Comparison of ENCODE assay signal across 21 cellular contexts in genomic region chr17:62919388-62919787, GRCh38. TPM values are rescaled to one million over a fixed set of nuclear protein-coding genes. Genes with fewer than 3 reads are reported as not detected.
DNase-seq lines count a peak whose midpoint lies in the region; ATAC-seq and TF ChIP-seq lines count a peak whose summit lies in the region.
"Had no signal": no experiment of that assay in that cellular context is flagged by ENCODE, and none has a peak within 500 bp of the region (broad histone marks: within the 10 kb centered on the region; RNA-seq: fewer than 3 reads in every experiment).

No MANE protein-coding gene starts in this region.

- intact Hi-C loops in PC-3 (cut with micrococcal nuclease): no loop called here
- intact Hi-C loops in sigmoid colon (cut with DNase I): loop anchor here (5.0 kb wide), 1 partner anchor 102 kb away; no protein-coding TSS in a partner anchor

- DNase-seq in ELR (ENCODE audit: low read depth) (peak; percentile 53), PC-3 (peak; percentile 53), choroid plexus epithelial cell (ENCODE audit: low read depth) (peak; percentile 60), mesothelial cell of epicardium (ENCODE audit: low spot score in 2 of 2, unreplicated experiment in 2 of 2) (no peak), pons (ENCODE audit: low spot score) (no peak), NCI-H510A treated with DMSO at 0.1 percent for 48 hours (lab: John Stamatoyannopoulos, UW) (no peak), sigmoid colon (no peak)
- DNase-seq: activated CD8-positive, alpha-beta T cell treated with anti-CD3 and anti-CD28 coated beads, Interleukin-2, amount 10 ng/mL, durations not matched to agents 7 days and 5 days; activated T-cell treated with anti-CD3 and anti-CD28 coated beads, Interleukin-2, amount 50 U/mL, for 72 hours; Calu3; foreskin keratinocyte; GOT3; left ventricle myocardium superior; NCI-H187 treated with DMSO at 0.1 percent for 48 hours; NCI-H446; ovary had no signal

- H3K9ac ChIP-seq in PC-3 (ENCODE audit: low read length): no peak overlapping the region

- no peaks in the 10 kb centered on the region for H3K9me2 ChIP-seq in PC-3 (replicated peaks; ENCODE audit: low read length)

- no peak overlapping the region for H3K4me3 Mint-ChIP-seq in mesothelial cell of epicardium
- H3K4me3 Mint-ChIP-seq: activated CD8-positive, alpha-beta T cell treated with anti-CD3 and anti-CD28 coated beads, Interleukin-2, amount 10 ng/mL, durations not matched to agents 7 days and 5 days; activated naive CD8-positive, alpha-beta T cell; activated T-cell treated with anti-CD3 and anti-CD28 coated beads, Interleukin-2, amount 50 U/mL, for 72 hours; central memory CD8-positive, alpha-beta T cell; WTC11 had no signal

- no peak for TF ChIP-seq CTCF in PC-3 (conservative IDR thresholded peaks at IDR 0.05; ENCODE audit: low read depth, low read length)
- no peak for TF ChIP-seq CTCF in choroid plexus epithelial cell (conservative IDR thresholded peaks at IDR 0.05; ENCODE audit: low read depth, low read length)
- no peak for TF ChIP-seq CTCF in mesothelial cell of epicardium (IDR thresholded peaks at IDR 0.05; ENCODE audit: unreplicated experiment)
- TF ChIP-seq CTCF in sigmoid colon (IDR thresholded peaks at IDR 0.05): no peak

- TF ChIP-seq EP300 in sigmoid colon (IDR thresholded peaks at IDR 0.05): no peak

- H3K9me3 Mint-ChIP-seq in mesothelial cell of epicardium: no peaks in the 10 kb centered on the region
- H3K9me3 Mint-ChIP-seq: activated T-cell treated with anti-CD3 and anti-CD28 coated beads, Interleukin-2, amount 50 U/mL, for 72 hours; central memory CD8-positive, alpha-beta T cell had no signal

- POLR2A ChIA-PET in PC-3 (lab: Charles Lee; ENCODE audit: unreplicated experiment): no interaction called here

- H3K9me3 ChIP-seq in PC-3 (ENCODE audit: low read length): no peaks in the 10 kb centered on the region
- H3K9me3 ChIP-seq in sigmoid colon: no peaks in the 10 kb centered on the region
- H3K9me3 ChIP-seq: ovary had no signal

- no peaks in the 10 kb centered on the region for H3K36me3 Mint-ChIP-seq in mesothelial cell of epicardium
- H3K36me3 Mint-ChIP-seq: activated naive CD8-positive, alpha-beta T cell; WTC11 had no signal

- H3F3A ChIP-seq in PC-3 (ENCODE audit: low read length, unreplicated experiment): no peaks in the 10 kb centered on the region

- BruUV-seq in PC-3 (replicated peaks; lab: Mats Ljungman, UMichigan): no TSS peak

- H2AFZ ChIP-seq in PC-3 (ENCODE audit: low read length): no peak overlapping the region

- H3K27ac ChIP-seq in PC-3 (ENCODE audit: low read length): no peak overlapping the region
- no peak overlapping the region for H3K27ac ChIP-seq in sigmoid colon
- H3K27ac ChIP-seq: foreskin keratinocyte, ovary, skin epidermis had no signal

- no peaks in the 10 kb centered on the region for H4K20me1 ChIP-seq in PC-3 (ENCODE audit: low read length)

- peaks cover 15% of the 10 kb centered on the region for H3K4me1 Mint-ChIP-seq in mesothelial cell of epicardium
- H3K4me1 Mint-ChIP-seq: central memory CD8-positive, alpha-beta T cell; WTC11 had no signal

- ATAC-seq in PC-3 (peak; percentile 15; the same call in 1 of the 2 replicates), HG03108 (IDR thresholded peaks at IDR 0.05; ENCODE audit: unreplicated experiment) (no peak)
- ATAC-seq: activated CD8-positive, alpha-beta T cell treated with anti-CD3 and anti-CD28 coated beads, Interleukin-2, amount 10 ng/mL, durations not matched to agents 7 days and 5 days; activated T-cell treated with anti-CD3 and anti-CD28 coated beads, Interleukin-2, amount 50 U/mL, for 72 hours; foreskin keratinocyte; left ventricle myocardium superior; WTC11 had no signal

- no peaks in the 10 kb centered on the region for H3K27me3 ChIP-seq in PC-3 (ENCODE audit: low read length)
- no peaks in the 10 kb centered on the region for H3K27me3 ChIP-seq in sigmoid colon
- H3K27me3 ChIP-seq: foreskin keratinocyte, ovary had no signal

- TF ChIP-seq POLR2A in sigmoid colon (IDR thresholded peaks at IDR 0.05): no peak

- no peak overlapping the region for H3K4me3 ChIP-seq in PC-3 (ENCODE audit: low read length)
- H3K4me3 ChIP-seq in choroid plexus epithelial cell (ENCODE audit: low read depth, low read length): no peak overlapping the region
- H3K4me3 ChIP-seq in sigmoid colon: no peak overlapping the region
- H3K4me3 ChIP-seq: ovary, skin epidermis had no signal

- CTCF ChIA-PET in PC-3 (lab: Charles Lee): no interaction called here

- H3K4me2 ChIP-seq in PC-3 (ENCODE audit: low read length): no peak overlapping the region

- H3K27me3 Mint-ChIP-seq in mesothelial cell of epicardium (ENCODE audit: low read depth): no peaks in the 10 kb centered on the region

- H3K4me1 ChIP-seq in PC-3 (ENCODE audit: insufficient read depth, low read length) (peaks cover 12% of the 10 kb centered on the region; the same call in 1 of the 2 replicates), sigmoid colon (no peaks in the 10 kb centered on the region)
- H3K4me1 ChIP-seq: foreskin keratinocyte had no signal

- no peaks in the 10 kb centered on the region for H3K36me3 ChIP-seq in PC-3 (ENCODE audit: low read depth, low read length)
- H3K36me3 ChIP-seq in sigmoid colon: no peaks in the 10 kb centered on the region
- H3K36me3 ChIP-seq: ovary had no signal

- no peaks in the 10 kb centered on the region for H3K79me2 ChIP-seq in PC-3 (ENCODE audit: low read length)

- peak overlapping the region; percentile 64 for H3K27ac Mint-ChIP-seq in mesothelial cell of epicardium
- H3K27ac Mint-ChIP-seq: activated CD8-positive, alpha-beta T cell treated with anti-CD3 and anti-CD28 coated beads, Interleukin-2, amount 10 ng/mL, durations not matched to agents 7 days and 5 days; activated naive CD8-positive, alpha-beta T cell; activated T-cell treated with anti-CD3 and anti-CD28 coated beads, Interleukin-2, amount 50 U/mL, for 72 hours; WTC11 had no signal

- WGBS in sigmoid colon, 2 donors: 36 to 44% methylated on average over 1 of the region's 1 CpG

RNA-seq across cellular contexts. Expression of gene TANC2, which starts 46.6 kb away (rescaled TPM):
- 24.2 and 58.1 TPM in 2 replicates for total RNA-seq in PC-3 (2014; rRNA removed)
- 95.2 to 98.1 TPM (median 96.8 TPM) in 3 replicates for total RNA-seq in mesothelial cell of epicardium
- 10 to 100 TPM in 3 of 4 donors, 1 to 10 TPM in 1; 9.2 to 20.8 (median 14.7) TPM for total RNA-seq in sigmoid colon
- 1 to 10 TPM in 2 of 3 donors, under 1 TPM in 1; 0.92 to 4.8 (median 4.7) TPM for polyA plus RNA-seq in sigmoid colon

Comparison
In these comparisons a context has a peak if more than half of its experiments do, and no peak if none do; other contexts are left out.
1. DNase-seq: peak in ELR (single experiment), PC-3 (single experiment) and choroid plexus epithelial cell (single experiment); none in mesothelial cell of epicardium (0 of 2), pons (single experiment), NCI-H510A treated with DMSO at 0.1 percent for 48 hours (single experiment) and sigmoid colon (single experiment).